In the genomic region with DNA sequence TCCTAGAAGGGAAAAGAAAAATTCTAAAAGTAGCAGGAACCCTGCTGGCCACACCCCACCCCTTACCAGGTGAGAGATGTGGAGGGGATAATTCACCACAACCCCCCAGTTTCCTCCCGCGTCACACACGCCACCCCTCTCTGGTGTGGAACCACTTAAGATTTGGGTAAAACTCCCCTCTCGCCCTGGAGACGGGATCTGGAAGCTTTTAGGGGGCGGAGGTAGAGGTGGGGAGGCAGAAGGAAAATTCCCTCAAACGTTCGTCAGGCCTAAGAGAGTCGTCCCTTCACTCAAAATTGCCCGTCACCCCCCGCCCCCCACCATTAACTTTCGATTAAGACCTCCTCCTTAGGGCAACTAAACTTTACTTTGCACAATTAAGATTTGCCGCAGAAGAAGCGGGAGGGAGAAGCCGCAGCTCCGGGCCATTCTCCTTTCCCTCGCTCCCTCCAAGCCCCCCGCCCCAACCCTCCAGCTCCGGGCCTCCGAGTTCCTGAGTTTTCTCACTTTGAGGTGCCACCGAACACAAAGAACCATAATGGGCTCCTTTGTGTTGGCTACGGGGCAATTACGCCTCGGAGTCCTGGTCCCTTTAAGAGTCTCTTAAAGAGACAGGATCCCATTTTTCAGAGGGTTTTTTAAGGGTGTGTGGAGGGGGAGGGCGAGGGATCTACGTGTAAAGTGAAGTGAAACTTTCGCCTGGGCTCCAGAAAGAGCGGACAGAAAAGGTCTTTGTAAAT, we compare ENCODE assay signal across 2 cellular contexts.
TF ChIP-seq lines count a peak whose summit lies in the region.

No MANE protein-coding gene starts in this region.

TF ChIP-seq in GM23338, 12 proteins besides CTCF, POLR2A, EP300 and RAD21 (continued from another document):
- TF ChIP-seq EZH2 (IDR thresholded peaks at IDR 0.05; ENCODE audit: low read depth, unreplicated experiment): no peak
- TF ChIP-seq JUNB (IDR thresholded peaks at IDR 0.05; ENCODE audit: unreplicated experiment): no peak
TF ChIP-seq in GM23338: peak in this region for 3.

TF ChIP-seq in K562, 482 proteins besides CTCF, POLR2A, EP300 and RAD21 (continued from another document):
- TF ChIP-seq, protein P1, sequence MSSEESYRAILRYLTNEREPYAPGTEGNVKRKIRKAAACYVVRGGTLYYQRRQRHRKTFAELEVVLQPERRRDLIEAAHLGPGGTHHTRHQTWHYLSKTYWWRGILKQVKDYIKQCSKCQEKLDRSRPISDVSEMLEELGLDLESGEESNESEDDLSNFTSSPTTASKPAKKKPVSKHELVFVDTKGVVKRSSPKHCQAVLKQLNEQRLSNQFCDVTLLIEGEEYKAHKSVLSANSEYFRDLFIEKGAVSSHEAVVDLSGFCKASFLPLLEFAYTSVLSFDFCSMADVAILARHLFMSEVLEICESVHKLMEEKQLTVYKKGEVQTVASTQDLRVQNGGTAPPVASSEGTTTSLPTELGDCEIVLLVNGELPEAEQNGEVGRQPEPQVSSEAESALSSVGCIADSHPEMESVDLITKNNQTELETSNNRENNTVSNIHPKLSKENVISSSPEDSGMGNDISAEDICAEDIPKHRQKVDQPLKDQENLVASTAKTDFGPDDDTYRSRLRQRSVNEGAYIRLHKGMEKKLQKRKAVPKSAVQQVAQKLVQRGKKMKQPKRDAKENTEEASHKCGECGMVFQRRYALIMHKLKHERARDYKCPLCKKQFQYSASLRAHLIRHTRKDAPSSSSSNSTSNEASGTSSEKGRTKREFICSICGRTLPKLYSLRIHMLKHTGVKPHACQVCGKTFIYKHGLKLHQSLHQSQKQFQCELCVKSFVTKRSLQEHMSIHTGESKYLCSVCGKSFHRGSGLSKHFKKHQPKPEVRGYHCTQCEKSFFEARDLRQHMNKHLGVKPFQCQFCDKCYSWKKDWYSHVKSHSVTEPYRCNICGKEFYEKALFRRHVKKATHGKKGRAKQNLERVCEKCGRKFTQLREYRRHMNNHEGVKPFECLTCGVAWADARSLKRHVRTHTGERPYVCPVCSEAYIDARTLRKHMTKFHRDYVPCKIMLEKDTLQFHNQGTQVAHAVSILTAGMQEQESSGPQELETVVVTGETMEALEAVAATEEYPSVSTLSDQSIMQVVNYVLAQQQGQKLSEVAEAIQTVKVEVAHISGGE (CRISPR knock-in tag; IDR thresholded peaks at IDR 0.05): no peak
- 0 out of 2 replicates have a peak, but pooled peaks have one; percentile 4 for TF ChIP-seq JUN (IDR thresholded peaks at IDR 0.05; ENCODE audit: borderline replicate concordance, low read depth, low read length)
- TF ChIP-seq JUN (CRISPR knock-in tag; IDR thresholded peaks at IDR 0.05; ENCODE audit: borderline replicate concordance): no peak
- TF ChIP-seq NCOR1 (IDR thresholded peaks at IDR 0.05): 0 out of 2 replicates have a peak, but pooled peaks have one; percentile 11
- 0 out of 2 replicates have a peak, but pooled peaks have one; percentile 15 for TF ChIP-seq ZNF384 (IDR thresholded peaks at IDR 0.05; ENCODE audit: low read depth, low read length)
- no peak for TF ChIP-seq ZSCAN29 (IDR thresholded peaks at IDR 0.05)
- no peak for TF ChIP-seq ZNF165 (CRISPR knock-in tag; IDR thresholded peaks at IDR 0.05; ENCODE audit: borderline replicate concordance)
- TF ChIP-seq, protein P2, sequence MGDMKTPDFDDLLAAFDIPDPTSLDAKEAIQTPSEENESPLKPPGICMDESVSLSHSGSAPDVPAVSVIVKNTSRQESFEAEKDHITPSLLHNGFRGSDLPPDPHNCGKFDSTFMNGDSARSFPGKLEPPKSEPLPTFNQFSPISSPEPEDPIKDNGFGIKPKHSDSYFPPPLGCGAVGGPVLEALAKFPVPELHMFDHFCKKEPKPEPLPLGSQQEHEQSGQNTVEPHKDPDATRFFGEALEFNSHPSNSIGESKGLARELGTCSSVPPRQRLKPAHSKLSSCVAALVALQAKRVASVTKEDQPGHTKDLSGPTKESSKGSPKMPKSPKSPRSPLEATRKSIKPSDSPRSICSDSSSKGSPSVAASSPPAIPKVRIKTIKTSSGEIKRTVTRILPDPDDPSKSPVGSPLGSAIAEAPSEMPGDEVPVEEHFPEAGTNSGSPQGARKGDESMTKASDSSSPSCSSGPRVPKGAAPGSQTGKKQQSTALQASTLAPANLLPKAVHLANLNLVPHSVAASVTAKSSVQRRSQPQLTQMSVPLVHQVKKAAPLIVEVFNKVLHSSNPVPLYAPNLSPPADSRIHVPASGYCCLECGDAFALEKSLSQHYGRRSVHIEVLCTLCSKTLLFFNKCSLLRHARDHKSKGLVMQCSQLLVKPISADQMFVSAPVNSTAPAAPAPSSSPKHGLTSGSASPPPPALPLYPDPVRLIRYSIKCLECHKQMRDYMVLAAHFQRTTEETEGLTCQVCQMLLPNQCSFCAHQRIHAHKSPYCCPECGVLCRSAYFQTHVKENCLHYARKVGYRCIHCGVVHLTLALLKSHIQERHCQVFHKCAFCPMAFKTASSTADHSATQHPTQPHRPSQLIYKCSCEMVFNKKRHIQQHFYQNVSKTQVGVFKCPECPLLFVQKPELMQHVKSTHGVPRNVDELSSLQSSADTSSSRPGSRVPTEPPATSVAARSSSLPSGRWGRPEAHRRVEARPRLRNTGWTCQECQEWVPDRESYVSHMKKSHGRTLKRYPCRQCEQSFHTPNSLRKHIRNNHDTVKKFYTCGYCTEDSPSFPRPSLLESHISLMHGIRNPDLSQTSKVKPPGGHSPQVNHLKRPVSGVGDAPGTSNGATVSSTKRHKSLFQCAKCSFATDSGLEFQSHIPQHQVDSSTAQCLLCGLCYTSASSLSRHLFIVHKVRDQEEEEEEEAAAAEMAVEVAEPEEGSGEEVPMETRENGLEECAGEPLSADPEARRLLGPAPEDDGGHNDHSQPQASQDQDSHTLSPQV (IDR thresholded peaks at IDR 0.05): 0 out of 2 replicates have a peak, but pooled peaks have one; percentile 16
- TF ChIP-seq FOXK2 (conservative IDR thresholded peaks at IDR 0.05 in 1 of 2, IDR thresholded peaks at IDR 0.05 in 1 of 2; ENCODE audit: low read depth in 2 of 2): no peak
- no peak for TF ChIP-seq SMARCC2 (IDR thresholded peaks at IDR 0.05; ENCODE audit: low read depth)
- TF ChIP-seq ZNF764 (CRISPR knock-in tag; IDR thresholded peaks at IDR 0.05; ENCODE audit: low read depth): no peak
- 0 out of 2 replicates have a peak, but pooled peaks have one; percentile 28 for TF ChIP-seq PHF8 (IDR thresholded peaks at IDR 0.05; ENCODE audit: borderline replicate concordance, low read length)
- TF ChIP-seq FOXM1 (IDR thresholded peaks at IDR 0.05; ENCODE audit: low read depth): peak; percentile 61
- TF ChIP-seq FOXM1 (CRISPR knock-in tag; IDR thresholded peaks at IDR 0.05; ENCODE audit: low read depth): no peak
